In the genomic region with DNA sequence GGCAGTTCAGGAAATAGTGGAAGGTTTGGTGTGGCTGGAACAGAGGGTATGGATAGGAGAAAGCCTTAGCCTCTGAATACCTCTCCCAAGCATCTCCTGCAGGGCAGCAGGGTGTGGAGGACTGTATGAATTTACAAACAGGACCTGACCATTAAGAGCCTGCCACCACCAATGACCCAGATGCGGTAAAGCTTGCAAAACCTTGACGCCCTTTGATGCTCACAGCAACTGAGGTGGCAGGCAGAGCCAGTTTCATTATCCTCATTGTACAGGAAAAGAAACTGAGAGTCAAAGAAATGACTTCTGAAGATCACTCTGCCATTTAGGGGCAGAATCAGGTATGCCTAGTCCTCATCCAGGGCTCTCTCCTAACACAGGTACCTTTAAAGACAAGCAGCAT, we compare ENCODE assay signal across 13 cellular contexts. TPM values are rescaled to one million over a fixed set of nuclear protein-coding genes. Genes with fewer than 3 reads are reported as not detected.
DNase-seq lines count a peak whose midpoint lies in the region; ATAC-seq and TF ChIP-seq lines count a peak whose summit lies in the region.
"Had no signal": no experiment of that assay in that cellular context is flagged by ENCODE, and none has a peak within 500 bp of the region (broad histone marks: within the 10 kb centered on the region; RNA-seq: fewer than 3 reads in every experiment).

No MANE protein-coding gene starts in this region.

- DNase-seq in activated naive CD4-positive, alpha-beta T cell treated with Interleukin-2 at 50 U/mL for 16 hours = peak; percentile 18
- DNase-seq in activated naive CD4-positive, alpha-beta T cell (lab: John Stamatoyannopoulos, UW) = no peak
- peak; percentile 79 for DNase-seq in MM.1S
- DNase-seq in effector memory CD4-positive, alpha-beta T cell = peak in 1 of 3 donors; percentile 4
- DNase-seq in DMS153 treated with DMSO at 0.1 percent for 48 hours (lab: John Stamatoyannopoulos, UW; ENCODE audit: unreplicated experiment) = no peak
- DNase-seq: activated gamma-delta T cell had no signal

- no peaks in the 10 kb centered on the region for H3K9me3 ChIP-seq in MM.1S (replicated peaks; ENCODE audit: insufficient read depth, low read length)
- H3K9me3 ChIP-seq in effector memory CD4-positive, alpha-beta T cell (ENCODE audit: control insufficient read depth, low read length) = no peaks in the 10 kb centered on the region
- H3K9me3 ChIP-seq in skeletal muscle satellite cell (replicated peaks; ENCODE audit: low read length) = no peaks in the 10 kb centered on the region
- H3K9me3 ChIP-seq: BE2C, tibial artery had no signal

- H3K36me3 ChIP-seq in MM.1S (replicated peaks; ENCODE audit: insufficient read depth, low read length) = 0 out of 2 replicates have a peak, but pooled peaks cover 6% of the 10 kb centered on the region
- H3K36me3 ChIP-seq in effector memory CD4-positive, alpha-beta T cell (ENCODE audit: control insufficient read depth, insufficient read depth, low read length) = peaks cover 4% of the 10 kb centered on the region
- H3K36me3 ChIP-seq in skeletal muscle satellite cell (ENCODE audit: insufficient read depth, low read length) = peaks cover 9% of the 10 kb centered on the region
- H3K36me3 ChIP-seq: tibial artery had no signal

- H3F3A ChIP-seq in MM.1S (ENCODE audit: insufficient read depth, low read length) = peaks cover 24% of the 10 kb centered on the region

- no peaks in the 10 kb centered on the region for H3K9me2 ChIP-seq in MM.1S (replicated peaks; ENCODE audit: insufficient read depth, low read length)

- no peaks in the 10 kb centered on the region for H3K27me3 ChIP-seq in MM.1S (replicated peaks; ENCODE audit: insufficient read depth, low read length)
- no peaks in the 10 kb centered on the region for H3K27me3 ChIP-seq in effector memory CD4-positive, alpha-beta T cell (replicated peaks; ENCODE audit: control insufficient read depth, insufficient read depth, low read length, poor library complexity, severe bottlenecking)
- no peaks in the 10 kb centered on the region for H3K27me3 ChIP-seq in skeletal muscle satellite cell (ENCODE audit: control insufficient read depth, insufficient read depth, low read length)
- H3K27me3 ChIP-seq: BE2C, tibial artery had no signal

- H3K4me3 ChIP-seq in MM.1S (ENCODE audit: low read length) (peak overlapping the region; percentile 95), skeletal muscle satellite cell (ENCODE audit: low read length) (peak overlapping the region; percentile 13)
- H3K4me3 ChIP-seq in effector memory CD4-positive, alpha-beta T cell (ENCODE audit: insufficient read depth, low read depth, low read length, poor library complexity, severe bottlenecking) = peak overlapping the region; percentile 41

- H3K4me2 ChIP-seq in MM.1S (ENCODE audit: low read depth, low read length) (peak overlapping the region; percentile 98), skeletal muscle satellite cell (ENCODE audit: low read length) (peak overlapping the region; percentile 95)

- ATAC-seq in GM18868 (IDR thresholded peaks at IDR 0.05; ENCODE audit: unreplicated experiment) (no peak), HG02973 (IDR thresholded peaks at IDR 0.05; ENCODE audit: unreplicated experiment) (no peak)

- H3K27ac ChIP-seq in MM.1S (ENCODE audit: low read length) = peak overlapping the region; percentile 93
- peak overlapping the region; percentile 24 for H3K27ac ChIP-seq in effector memory CD4-positive, alpha-beta T cell (ENCODE audit: insufficient read depth, low read length, poor library complexity, severe bottlenecking)
- H3K27ac ChIP-seq: parathyroid adenoma, tibial artery had no signal

- H3K4me1 ChIP-seq in MM.1S (ENCODE audit: low read length) (peaks cover 29% of the 10 kb centered on the region), skeletal muscle satellite cell (ENCODE audit: control insufficient read depth, insufficient read depth, low read length) (peaks cover 31% of the 10 kb centered on the region)
- H3K4me1 ChIP-seq in effector memory CD4-positive, alpha-beta T cell (ENCODE audit: control insufficient read depth, insufficient read depth, low read length, poor library complexity, severe bottlenecking) = peaks cover 26% of the 10 kb centered on the region
- H3K4me1 ChIP-seq: BE2C had no signal

- H3K9ac ChIP-seq in MM.1S (ENCODE audit: low read length) (peak overlapping the region; percentile 97), skeletal muscle satellite cell (ENCODE audit: low read depth, low read length) (no peak overlapping the region)
- H3K9ac ChIP-seq: parathyroid adenoma had no signal

- no peak overlapping the region for H2AFZ ChIP-seq in MM.1S (ENCODE audit: low read length)
- H2AFZ ChIP-seq: parathyroid adenoma had no signal

- H3K79me2 ChIP-seq in MM.1S (ENCODE audit: low read length) = peaks cover 74% of the 10 kb centered on the region

- H4K20me1 ChIP-seq in MM.1S (ENCODE audit: insufficient read depth, low read length) = peaks cover 52% of the 10 kb centered on the region

- no peak for TF ChIP-seq CTCF in MM.1S (IDR thresholded peaks at IDR 0.05; ENCODE audit: low read length)

RNA-seq across cellular contexts. Expression of gene HM13, which starts 2.4 kb away (rescaled TPM):
- 96.8 and 131 TPM in 2 replicates for total RNA-seq in skeletal muscle satellite cell (2012; rRNA removed)

RNA-seq across cellular contexts. Expression of gene REM1, which starts 41.6 kb away (rescaled TPM):
- 0.25 TPM in 1 of 2 replicates, not detected in the other for total RNA-seq in skeletal muscle satellite cell (2012; rRNA removed)

RNA-seq across cellular contexts. Expression of gene DEFB124, which starts 41.7 kb away (rescaled TPM):
- total RNA-seq in skeletal muscle satellite cell (2012; rRNA removed) = not detected in 2 replicates
- total RNA-seq: lower leg skin had no signal

Comparison
In these comparisons a context has a peak if more than half of its experiments do, and no peak if none do; other contexts are left out.
1. DNase-seq: peak in activated naive CD4-positive, alpha-beta T cell treated with Interleukin-2 at 50 U/mL for 16 hours (single experiment) and MM.1S (single experiment); none in activated naive CD4-positive, alpha-beta T cell (0 of 4) and DMS153 treated with DMSO at 0.1 percent for 48 hours (single experiment).
2. H3K4me3 ChIP-seq: peak in every context shown above with its lines; median percentile 95 in MM.1S; 41 in effector memory CD4-positive, alpha-beta T cell; 13 in skeletal muscle satellite cell.